Comparison of ENCODE assay signal across 24 cellular contexts in the genomic region with DNA sequence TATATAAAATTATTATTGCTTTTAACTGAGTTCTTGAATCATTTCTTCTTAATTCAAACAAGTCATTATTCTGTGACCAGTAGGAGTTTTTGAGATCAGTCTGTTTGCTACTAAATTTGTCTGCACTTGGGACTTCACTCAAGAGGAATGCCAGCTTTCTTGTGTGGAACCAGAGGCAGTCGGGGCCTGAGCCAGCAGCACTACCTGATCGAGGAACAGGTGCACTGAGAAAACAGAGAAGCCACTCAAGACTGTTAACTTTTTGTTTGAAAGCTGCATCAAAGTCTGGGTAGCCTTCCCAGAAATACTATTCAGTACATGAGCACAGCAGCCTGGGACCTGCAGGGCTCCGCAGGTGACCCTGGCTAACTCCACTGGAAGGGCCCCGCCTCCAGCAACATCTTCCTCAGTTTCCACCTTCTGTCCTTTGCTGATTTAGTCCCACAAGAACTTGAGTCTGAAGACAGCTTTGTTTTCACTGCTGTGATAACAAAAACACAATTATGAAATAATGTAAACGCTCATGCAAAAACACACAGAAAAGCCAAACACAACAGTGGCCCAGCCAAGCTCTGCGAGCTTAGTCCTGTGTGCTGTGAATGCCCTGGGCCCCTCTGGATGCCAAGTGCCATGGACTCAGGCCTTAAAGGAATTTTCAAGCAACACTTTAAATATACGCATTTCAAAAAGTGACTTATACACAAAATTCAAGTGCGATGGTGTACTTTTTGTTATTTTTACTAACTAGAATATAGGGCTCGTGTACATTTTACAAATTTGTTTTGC.
"Had no signal": no experiment of that assay in that cellular context is flagged by ENCODE, and none has a peak within 500 bp of the region (broad histone marks: within the 10 kb centered on the region; RNA-seq: fewer than 3 reads in every experiment).

No MANE protein-coding gene starts in this region.

- H3K4me1 Mint-ChIP-seq: IgD-negative memory B cell had no signal

- H3K4me3 Mint-ChIP-seq: IgD-negative memory B cell had no signal

- H3K4me1 ChIP-seq: Peyer's patch, SJCRH30 had no signal

- H3K27ac ChIP-seq: HL-60, KMS-11, PC-9, Peyer's patch, SJCRH30 had no signal

- H3K9me3 ChIP-seq: Peyer's patch, SJCRH30 had no signal

- ATAC-seq: K562, Right ventricle myocardium inferior, SK-N-SH treated with all-trans-retinoic acid at 6 μM for 48 hours had no signal

- DNase-seq: Kasumi-1, NCI-H1092, NCI-H1105 treated with DMSO at 0.1 percent for 48 hours, NCI-H1417 treated with DMSO at 0.1 percent for 48 hours, NCI-H146, NCI-H1694 treated with DMSO at 0.1 percent for 48 hours, NCI-H1930, NCI-H2081, NCI-H2107, NCI-H2227 treated with DMSO at 0.1 percent for 48 hours, NCI-H524, NCI-H526 treated with DMSO at 0.1 percent for 48 hours, NCI-H748 treated with DMSO at 0.1 percent for 48 hours, OCI-M1, PC-9, Peyer's patch, SHP77 treated with DMSO at 0.1 percent for 48 hours, SJCRH30 had no signal

- H3K4me3 ChIP-seq: K562, PC-9, Peyer's patch, SJCRH30 had no signal

- H3K36me3 Mint-ChIP-seq: IgD-negative memory B cell had no signal

- H3K27me3 ChIP-seq: Peyer's patch had no signal

- H3K36me3 ChIP-seq: Peyer's patch, SJCRH30 had no signal
